Comparison of ENCODE assay signal across 17 cellular contexts in the genomic region with DNA sequence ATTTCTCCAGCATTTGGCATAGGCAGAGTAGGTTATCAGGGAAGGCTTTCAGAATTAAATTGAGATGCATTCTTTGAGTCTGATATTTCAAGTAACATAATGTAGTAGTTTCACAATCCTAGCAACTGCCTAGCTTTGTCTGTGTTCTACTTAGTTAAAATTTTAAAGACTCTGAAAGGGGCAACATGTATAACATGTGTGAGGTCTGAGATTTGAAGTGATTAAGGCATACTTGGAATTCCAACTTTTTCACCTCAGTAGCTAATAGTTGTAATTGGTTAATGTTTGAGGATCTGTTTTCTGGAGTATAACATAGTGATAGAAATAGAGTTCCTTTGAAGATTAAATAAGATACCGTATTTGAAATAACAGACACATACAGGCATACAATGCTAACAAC.
DNase-seq lines count a peak whose midpoint lies in the region; ATAC-seq and TF ChIP-seq lines count a peak whose summit lies in the region.
"Had no signal": no experiment of that assay in that cellular context is flagged by ENCODE, and none has a peak within 500 bp of the region (broad histone marks: within the 10 kb centered on the region; RNA-seq: fewer than 3 reads in every experiment).

No MANE protein-coding gene starts in this region.

- TF ChIP-seq CTCF in SK-N-SH (IDR thresholded peaks at IDR 0.05) (no peak), retinal pigment epithelial cell (conservative IDR thresholded peaks at IDR 0.05; ENCODE audit: low read depth, low read length) (no peak)

- H3K9ac ChIP-seq in SK-N-SH: no peak overlapping the region
- H3K9ac ChIP-seq: BLaER1 had no signal

- H3K79me2 ChIP-seq in SK-N-SH (ENCODE audit: insufficient read depth): no peaks in the 10 kb centered on the region

- no peak for TF ChIP-seq RAD21 in SK-N-SH (IDR thresholded peaks at IDR 0.05; ENCODE audit: low read length)

- H3F3A ChIP-seq in SK-N-SH (replicated peaks; ENCODE audit: insufficient read depth): no peaks in the 10 kb centered on the region

- ATAC-seq in SK-N-SH treated with all-trans-retinoic acid at 6 μM for 48 hours (no peak), HG03108 (IDR thresholded peaks at IDR 0.05; ENCODE audit: unreplicated experiment) (no peak)
- ATAC-seq: CD8-positive, alpha-beta T cell had no signal

- H3K4me2 ChIP-seq in SK-N-SH: no peak overlapping the region
- H3K4me2 ChIP-seq: BLaER1 had no signal

- no peak overlapping the region for H3K27ac ChIP-seq in SK-N-SH (ENCODE audit: low read depth in 2 of 2, low read length in 1 of 2)
- H3K27ac ChIP-seq: 22Rv1, BLaER1, C4-2B had no signal

- no peaks in the 10 kb centered on the region for H3K27me3 ChIP-seq in SK-N-SH (ENCODE audit: insufficient read depth)
- H3K27me3 ChIP-seq: BLaER1 had no signal

- CTCF ChIA-PET in SK-N-SH (lab: Yijun Ruan, JAX): interaction anchor here (0.9 kb wide), 1 partner anchor 59 kb away, joined by 4 read pairs; no protein-coding TSS in a partner anchor

- H3K9me2 ChIP-seq in SK-N-SH: no peaks in the 10 kb centered on the region

- TF ChIP-seq EP300 in SK-N-SH (IDR thresholded peaks at IDR 0.05; ENCODE audit: borderline replicate concordance in 1 of 2, low read depth in 1 of 2, low read length in 1 of 2): no peak

- no peaks in the 10 kb centered on the region for H3K36me3 ChIP-seq in SK-N-SH (replicated peaks in 1 of 2; ENCODE audit: control insufficient read depth in 1 of 2, insufficient read depth in 2 of 2, low read length in 1 of 2)
- H3K36me3 ChIP-seq: BLaER1, HAP-1 had no signal

- 90% methylated on average over 1 of the region's 1 CpG for WGBS in SK-N-SH (ENCODE audit: low lambda C conversion rate)

- H3K9me3 ChIP-seq in SK-N-SH: peaks cover 10% of the 10 kb centered on the region; the same call in 1 of the 2 replicates
- H3K9me3 ChIP-seq: Caco-2, HAP-1 had no signal

- DNase-seq in SK-N-SH (no peak), kidney tubule cell (ENCODE audit: low spot score) (peak; percentile 83), retinal pigment epithelial cell (ENCODE audit: low read depth) (peak; percentile 65), medulla oblongata (ENCODE audit: extremely low spot score) (no peak)
- DNase-seq: Caco-2; CD4-positive, CD25-positive, alpha-beta regulatory T cell; CD8-positive, alpha-beta T cell; DMS153; DND-41; GOT3; HFFc6 had no signal

- POLR2A ChIA-PET in SK-N-SH (lab: Yijun Ruan, JAX): no interaction called here

- H2AFZ ChIP-seq in SK-N-SH (ENCODE audit: low read depth): no peak overlapping the region

- no peaks in the 10 kb centered on the region for H3K4me1 ChIP-seq in SK-N-SH (ENCODE audit: control insufficient read depth in 1 of 2, insufficient read depth in 2 of 2, low read depth in 1 of 2, low read length in 1 of 2)
- H3K4me1 ChIP-seq: BLaER1, Caco-2, HAP-1 had no signal

- no peak overlapping the region for H3K4me3 ChIP-seq in SK-N-SH (ENCODE audit: low read depth in 2 of 2, low read length in 1 of 2)
- H3K4me3 ChIP-seq in retinal pigment epithelial cell (ENCODE audit: low read length): no peak overlapping the region
- H3K4me3 ChIP-seq: BLaER1, HAP-1 had no signal

- no peaks in the 10 kb centered on the region for H4K20me1 ChIP-seq in SK-N-SH (ENCODE audit: insufficient read depth)
- H4K20me1 ChIP-seq: BLaER1 had no signal

TF ChIP-seq in SK-N-SH treated with all-trans-retinoic acid at 6 μM for 48 hours, 23 proteins besides CTCF, POLR2A, EP300 and RAD21:
- TF ChIP-seq ISL1 (CRISPR knock-in tag; IDR thresholded peaks at IDR 0.05) (peak; percentile 72), TOX (CRISPR knock-in tag; IDR thresholded peaks at IDR 0.05; ENCODE audit: borderline replicate concordance) (no peak)

TF ChIP-seq in SK-N-SH, 30 proteins besides CTCF, POLR2A, EP300 and RAD21:
- no peak for TF ChIP-seq NFIC (IDR thresholded peaks at IDR 0.05; ENCODE audit: borderline replicate concordance)
- TF ChIP-seq, protein P1, sequence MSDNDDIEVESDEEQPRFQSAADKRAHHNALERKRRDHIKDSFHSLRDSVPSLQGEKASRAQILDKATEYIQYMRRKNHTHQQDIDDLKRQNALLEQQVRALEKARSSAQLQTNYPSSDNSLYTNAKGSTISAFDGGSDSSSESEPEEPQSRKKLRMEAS (IDR thresholded peaks at IDR 0.05; ENCODE audit: low read depth): no peak
TF ChIP-seq in SK-N-SH: peak in this region for 0.

Comparison
In these comparisons a context has a peak if more than half of its experiments do, and no peak if none do; other contexts are left out.
1. DNase-seq: peak in kidney tubule cell (single experiment) and retinal pigment epithelial cell (single experiment); none in SK-N-SH (single experiment) and medulla oblongata (single experiment).